1 cellular context compared by ENCODE assay signal in the genomic region with DNA sequence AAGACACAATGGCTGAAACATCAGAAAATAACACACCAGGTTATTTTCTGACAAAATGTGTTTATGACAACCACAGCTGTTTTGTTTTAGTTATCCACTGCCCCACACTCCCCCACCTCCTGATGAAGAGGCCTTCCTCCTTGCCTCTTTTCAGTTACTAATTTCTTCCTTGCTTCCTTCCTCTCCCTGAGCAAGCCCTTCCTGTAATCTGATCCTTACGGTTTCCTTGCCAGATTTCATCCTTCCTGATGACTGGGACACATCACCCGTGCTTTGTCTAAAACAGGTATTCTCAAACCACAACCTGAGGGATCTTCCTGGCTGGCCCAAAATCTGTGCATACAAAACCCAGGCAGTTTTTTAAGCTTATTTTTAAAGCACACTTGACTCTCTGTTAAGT.
A peak's percentile ranks its signal among the peaks of the same experiment; 100 is the strongest.
TF ChIP-seq lines count a peak whose summit lies in the region.

No MANE protein-coding gene starts in this region.

TF ChIP-seq in HCT116, 20 proteins besides CTCF, POLR2A, EP300 and RAD21 (continued from another document):
- TF ChIP-seq, protein P1, sequence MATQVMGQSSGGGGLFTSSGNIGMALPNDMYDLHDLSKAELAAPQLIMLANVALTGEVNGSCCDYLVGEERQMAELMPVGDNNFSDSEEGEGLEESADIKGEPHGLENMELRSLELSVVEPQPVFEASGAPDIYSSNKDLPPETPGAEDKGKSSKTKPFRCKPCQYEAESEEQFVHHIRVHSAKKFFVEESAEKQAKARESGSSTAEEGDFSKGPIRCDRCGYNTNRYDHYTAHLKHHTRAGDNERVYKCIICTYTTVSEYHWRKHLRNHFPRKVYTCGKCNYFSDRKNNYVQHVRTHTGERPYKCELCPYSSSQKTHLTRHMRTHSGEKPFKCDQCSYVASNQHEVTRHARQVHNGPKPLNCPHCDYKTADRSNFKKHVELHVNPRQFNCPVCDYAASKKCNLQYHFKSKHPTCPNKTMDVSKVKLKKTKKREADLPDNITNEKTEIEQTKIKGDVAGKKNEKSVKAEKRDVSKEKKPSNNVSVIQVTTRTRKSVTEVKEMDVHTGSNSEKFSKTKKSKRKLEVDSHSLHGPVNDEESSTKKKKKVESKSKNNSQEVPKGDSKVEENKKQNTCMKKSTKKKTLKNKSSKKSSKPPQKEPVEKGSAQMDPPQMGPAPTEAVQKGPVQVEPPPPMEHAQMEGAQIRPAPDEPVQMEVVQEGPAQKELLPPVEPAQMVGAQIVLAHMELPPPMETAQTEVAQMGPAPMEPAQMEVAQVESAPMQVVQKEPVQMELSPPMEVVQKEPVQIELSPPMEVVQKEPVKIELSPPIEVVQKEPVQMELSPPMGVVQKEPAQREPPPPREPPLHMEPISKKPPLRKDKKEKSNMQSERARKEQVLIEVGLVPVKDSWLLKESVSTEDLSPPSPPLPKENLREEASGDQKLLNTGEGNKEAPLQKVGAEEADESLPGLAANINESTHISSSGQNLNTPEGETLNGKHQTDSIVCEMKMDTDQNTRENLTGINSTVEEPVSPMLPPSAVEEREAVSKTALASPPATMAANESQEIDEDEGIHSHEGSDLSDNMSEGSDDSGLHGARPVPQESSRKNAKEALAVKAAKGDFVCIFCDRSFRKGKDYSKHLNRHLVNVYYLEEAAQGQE (IDR thresholded peaks at IDR 0.05; ENCODE audit: low read depth): no peak
- TF ChIP-seq YY1 (IDR thresholded peaks at IDR 0.05; ENCODE audit: extremely low read depth, insufficient replicate concordance, low read depth, low read length) (no peak), MAX (IDR thresholded peaks at IDR 0.05) (no peak), CEBPB (IDR thresholded peaks at IDR 0.05; ENCODE audit: low read depth) (no peak), SIN3A (IDR thresholded peaks at IDR 0.05; ENCODE audit: low read depth) (no peak; the same call in 1 of the 2 replicates), ATF3 (IDR thresholded peaks at IDR 0.05) (no peak), ELF1 (IDR thresholded peaks at IDR 0.05; ENCODE audit: borderline replicate concordance, low read depth) (no peak; the same call in 1 of the 2 replicates), ZNF274 (IDR thresholded peaks at IDR 0.05; ENCODE audit: low read depth, low read length) (no peak), POLR2AphosphoS5 (IDR thresholded peaks at IDR 0.05; ENCODE audit: low read depth, low read length) (peak; percentile 47), FOSL1 (IDR thresholded peaks at IDR 0.05; ENCODE audit: low read depth) (peak; percentile 64), CBX3 (IDR thresholded peaks at IDR 0.05; ENCODE audit: low read depth) (peak; percentile 72), EZH2 (IDR thresholded peaks at IDR 0.05) (no peak), EZH2phosphoT487 (IDR thresholded peaks at IDR 0.05; ENCODE audit: borderline replicate concordance) (no peak), SP1 (IDR thresholded peaks at IDR 0.05; ENCODE audit: low read depth) (peak; percentile 80), SRF (IDR thresholded peaks at IDR 0.05; ENCODE audit: low read depth) (no peak), JUND (IDR thresholded peaks at IDR 0.05) (peak; percentile 62)
- TF ChIP-seq, protein P2, sequence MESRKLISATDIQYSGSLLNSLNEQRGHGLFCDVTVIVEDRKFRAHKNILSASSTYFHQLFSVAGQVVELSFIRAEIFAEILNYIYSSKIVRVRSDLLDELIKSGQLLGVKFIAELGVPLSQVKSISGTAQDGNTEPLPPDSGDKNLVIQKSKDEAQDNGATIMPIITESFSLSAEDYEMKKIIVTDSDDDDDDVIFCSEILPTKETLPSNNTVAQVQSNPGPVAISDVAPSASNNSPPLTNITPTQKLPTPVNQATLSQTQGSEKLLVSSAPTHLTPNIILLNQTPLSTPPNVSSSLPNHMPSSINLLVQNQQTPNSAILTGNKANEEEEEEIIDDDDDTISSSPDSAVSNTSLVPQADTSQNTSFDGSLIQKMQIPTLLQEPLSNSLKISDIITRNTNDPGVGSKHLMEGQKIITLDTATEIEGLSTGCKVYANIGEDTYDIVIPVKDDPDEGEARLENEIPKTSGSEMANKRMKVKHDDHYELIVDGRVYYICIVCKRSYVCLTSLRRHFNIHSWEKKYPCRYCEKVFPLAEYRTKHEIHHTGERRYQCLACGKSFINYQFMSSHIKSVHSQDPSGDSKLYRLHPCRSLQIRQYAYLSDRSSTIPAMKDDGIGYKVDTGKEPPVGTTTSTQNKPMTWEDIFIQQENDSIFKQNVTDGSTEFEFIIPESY (IDR thresholded peaks at IDR 0.05; ENCODE audit: extremely low read depth, insufficient replicate concordance, low read length): no peak
